12 cellular contexts compared by ENCODE assay signal in the genomic region with DNA sequence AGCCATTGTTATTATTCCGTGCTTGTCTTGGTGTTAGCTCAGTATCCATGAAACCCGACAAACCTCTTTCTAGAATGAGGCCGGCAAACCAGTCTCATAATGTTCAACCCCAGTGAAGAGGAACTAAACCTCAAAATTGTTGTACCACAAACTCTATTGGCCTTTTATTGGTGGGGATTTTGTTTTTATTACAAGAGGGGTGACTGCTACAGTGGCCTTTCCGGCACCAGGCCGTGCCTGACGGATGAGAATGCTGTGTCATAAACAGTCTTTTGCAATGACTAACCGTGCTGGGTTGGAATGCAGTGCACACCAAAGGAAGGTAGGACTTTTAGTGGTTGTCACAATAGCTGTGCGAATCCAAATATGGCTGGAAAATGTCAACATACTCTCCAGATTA.
DNase-seq lines count a peak whose midpoint lies in the region; ATAC-seq, FAIRE-seq and TF ChIP-seq lines count a peak whose summit lies in the region.
"Had no signal": no experiment of that assay in that cellular context is flagged by ENCODE, and none has a peak within 500 bp of the region (broad histone marks: within the 10 kb centered on the region; RNA-seq: fewer than 3 reads in every experiment).

No MANE protein-coding gene starts in this region.

- DNase-seq in AG20443 (ENCODE audit: low spot score) (peak; percentile 47), HTR-8/SVneo (ENCODE audit: insufficient read length, low spot score) (peak; percentile 17), brain microvascular endothelial cell (peak; percentile 76), DMS114 treated with DMSO at 0.1 percent for 48 hours (lab: John Stamatoyannopoulos, UW; ENCODE audit: unreplicated experiment) (no peak), NCI-H1105 (lab: John Stamatoyannopoulos, UW) (no peak), gastrocnemius medialis (no peak)
- DNase-seq in stimulated activated CD4-positive, alpha-beta T cell treated with anti-CD3 and anti-CD28 coated beads, Interleukin-4, amount 100 ng/mL, for 1 hour, result no peak
- DNase-seq: activated CD4-positive, alpha-beta T cell treated with anti-CD3 and anti-CD28 coated beads, Interleukin-2, amount 10 ng/mL, durations not matched to agents 7 days and 5 days; DMS79 treated with DMSO at 0.1 percent for 48 hours; NCI-H2227 treated with DMSO at 0.1 percent for 48 hours had no signal

- WGBS in mesodermal cell (ENCODE audit: insufficient coverage in 2 of 2), 2 experiments, result 69 to 97% methylated on average over 4 to 5 of the region's 8 CpGs

- H3K27me3 ChIP-seq in brain microvascular endothelial cell (replicated peaks) (no peaks in the 10 kb centered on the region), gastrocnemius medialis (peaks cover 0 to 3% (median 0%) of the 10 kb centered on the region in 3 donors)

- no peak for TF ChIP-seq POLR2A in gastrocnemius medialis (IDR thresholded peaks at IDR 0.05)

- H3K36me3 ChIP-seq in brain microvascular endothelial cell (replicated peaks), result no peaks in the 10 kb centered on the region
- no peaks in the 10 kb centered on the region for H3K36me3 ChIP-seq in mesodermal cell (ENCODE audit: control insufficient read depth, insufficient read depth, low read length)
- H3K36me3 ChIP-seq in gastrocnemius medialis, result no peaks in the 10 kb centered on the region

- H3K9me3 ChIP-seq in mesodermal cell (ENCODE audit: control insufficient read depth, low read length) (no peaks in the 10 kb centered on the region), gastrocnemius medialis (no peaks in the 10 kb centered on the region)

- peak; percentile 20 for FAIRE-seq in HTR-8/SVneo (lab: Jason Lieb, UNC)
- FAIRE-seq: GM12891 had no signal

- no peak overlapping the region for H3K4me3 ChIP-seq in brain microvascular endothelial cell (ENCODE audit: low read depth, low read length)
- H3K4me3 ChIP-seq in mesodermal cell (ENCODE audit: extremely low read depth, insufficient read depth, low read length, poor library complexity, severe bottlenecking), result no peak overlapping the region
- H3K4me3 ChIP-seq in gastrocnemius medialis, result no peak overlapping the region

- TF ChIP-seq CTCF in brain microvascular endothelial cell (IDR thresholded peaks at IDR 0.05; ENCODE audit: low read depth, low read length, missing control alignments) (no peak), gastrocnemius medialis (IDR thresholded peaks at IDR 0.05 in 4 of 5, conservative IDR thresholded peaks at IDR 0.05 in 1 of 5) (no peak)

- intact Hi-C loops in gastrocnemius medialis (cut with DNase I; ENCODE audit: low total_unique reads), result no loop called here

- H3K4me1 ChIP-seq in mesodermal cell (ENCODE audit: control insufficient read depth, insufficient read depth, low read length, poor library complexity, severe bottlenecking) (peaks cover 29% of the 10 kb centered on the region), gastrocnemius medialis (no peaks in the 10 kb centered on the region)

- no peak for ATAC-seq in gastrocnemius medialis

- in situ Hi-C loops in brain microvascular endothelial cell (cut with HindIII; ENCODE audit: low pct_ligation_motif_present, low sequenced_read_pairs), result no loop called here
- in situ Hi-C loops in gastrocnemius medialis (cut with MboI; ENCODE audit: low sequenced_read_pairs in 4 of 4), result no loop called here

- H3K27ac ChIP-seq in brain microvascular endothelial cell (peak overlapping the region; percentile 89), mesodermal cell (ENCODE audit: low read depth, low read length, severe bottlenecking) (peak overlapping the region; percentile 81), gastrocnemius medialis (no peak overlapping the region)

Comparison
In these comparisons a context has a peak if more than half of its experiments do, and no peak if none do; other contexts are left out.
1. DNase-seq: peak in AG20443 (single experiment), HTR-8/SVneo (single experiment) and brain microvascular endothelial cell (single experiment); none in DMS114 treated with DMSO at 0.1 percent for 48 hours (single experiment), stimulated activated CD4-positive, alpha-beta T cell treated with anti-CD3 and anti-CD28 coated beads, Interleukin-4, amount 100 ng/mL, for 1 hour (single experiment), NCI-H1105 (single experiment) and gastrocnemius medialis (0 of 2).
2. H3K27ac ChIP-seq: peak in brain microvascular endothelial cell (single experiment) and mesodermal cell (single experiment); none in gastrocnemius medialis (0 of 4).